12 cellular contexts compared by ENCODE assay signal in the genomic region with DNA sequence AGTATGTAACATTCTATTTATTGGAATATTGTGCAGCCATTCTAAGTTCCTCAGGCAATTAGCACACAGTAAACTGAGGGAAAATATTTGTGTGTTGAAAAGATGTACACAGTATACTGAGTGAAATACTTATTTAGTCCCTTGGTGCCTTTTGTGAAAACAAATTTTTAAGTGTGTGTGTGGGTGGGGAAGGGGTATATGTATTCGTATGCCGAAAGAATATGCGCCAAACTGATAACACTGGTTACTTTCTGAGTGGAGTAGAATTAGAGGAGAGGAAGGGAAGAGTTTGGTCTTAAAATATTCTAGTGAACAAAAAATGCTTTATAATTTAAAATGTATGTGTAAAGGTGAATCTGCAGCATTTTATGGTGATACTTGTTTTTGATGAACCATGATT. TPM values are rescaled to one million over a fixed set of nuclear protein-coding genes. Genes with fewer than 3 reads are reported as not detected.
DNase-seq lines count a peak whose midpoint lies in the region; ATAC-seq and TF ChIP-seq lines count a peak whose summit lies in the region.
"Had no signal": no experiment of that assay in that cellular context is flagged by ENCODE, and none has a peak within 500 bp of the region (broad histone marks: within the 10 kb centered on the region; RNA-seq: fewer than 3 reads in every experiment).

No MANE protein-coding gene starts in this region.

- H3K79me2 ChIP-seq in SK-N-SH (ENCODE audit: insufficient read depth) = peaks cover 80% of the 10 kb centered on the region
- peaks cover 63% of the 10 kb centered on the region for H3K79me2 ChIP-seq in neural cell (replicated peaks; ENCODE audit: insufficient read depth, low read length)

- H2AFZ ChIP-seq in SK-N-SH (ENCODE audit: low read depth) (no peak overlapping the region), neural cell (ENCODE audit: low read depth, low read length) (no peak overlapping the region)

- H3F3A ChIP-seq in SK-N-SH (replicated peaks; ENCODE audit: insufficient read depth) (no peaks in the 10 kb centered on the region), neural cell (ENCODE audit: insufficient read depth, low read length, poor library complexity, severe bottlenecking) (no peaks in the 10 kb centered on the region)

- no peak for ATAC-seq in SK-N-SH treated with all-trans-retinoic acid at 6 μM for 48 hours
- ATAC-seq: HCT116 had no signal

- no peak for TF ChIP-seq EP300 in SK-N-SH (IDR thresholded peaks at IDR 0.05; ENCODE audit: borderline replicate concordance in 1 of 2, low read depth in 1 of 2, low read length in 1 of 2)
- TF ChIP-seq EP300 in neural cell (conservative IDR thresholded peaks at IDR 0.05; ENCODE audit: poor library complexity, severe bottlenecking) = no peak

- no peak for TF ChIP-seq POLR2A in NB4 (IDR thresholded peaks at IDR 0.05; ENCODE audit: extremely low read depth, insufficient read length)
- no peak for TF ChIP-seq POLR2A in uterus (IDR thresholded peaks at IDR 0.05)

- peaks cover 49% of the 10 kb centered on the region for H3K4me1 Mint-ChIP-seq in dendritic cell treated with granulocyte-macrophage colony-stimulating factor and Interleukin-4, amounts not matched to agents 40 ng/mL and 50 ng/mL, for 4 days (ENCODE audit: low read depth)

- peaks cover 20 to 30% of the 10 kb centered on the region in 2 experiments for H3K36me3 ChIP-seq in SK-N-SH (replicated peaks in 1 of 2; ENCODE audit: control insufficient read depth in 1 of 2, insufficient read depth in 2 of 2, low read length in 1 of 2)
- no peaks in the 10 kb centered on the region for H3K36me3 ChIP-seq in neural cell (ENCODE audit: insufficient read depth, low read length)
- no peaks in the 10 kb centered on the region for H3K36me3 ChIP-seq in uterus

- H3K4me3 Mint-ChIP-seq in dendritic cell treated with granulocyte-macrophage colony-stimulating factor and Interleukin-4, amounts not matched to agents 40 ng/mL and 50 ng/mL, for 4 days = peak overlapping the region; percentile 41

- H3K4me3 ChIP-seq in SK-N-SH (ENCODE audit: low read depth in 2 of 2, low read length in 1 of 2) = no peak overlapping the region; a peak in 1 of 4 replicates
- peak overlapping the region; percentile 85 for H3K4me3 ChIP-seq in NB4 (ENCODE audit: low read depth, low read length)
- H3K4me3 ChIP-seq in neural cell (ENCODE audit: low read length) = peak overlapping the region; percentile 89
- no peak overlapping the region for H3K4me3 ChIP-seq in uterus

- no peaks in the 10 kb centered on the region for H3K27me3 ChIP-seq in SK-N-SH (ENCODE audit: insufficient read depth)
- no peaks in the 10 kb centered on the region for H3K27me3 ChIP-seq in neural cell (ENCODE audit: insufficient read depth, low read depth, low read length)
- H3K27me3 ChIP-seq in uterus = no peaks in the 10 kb centered on the region

- peak overlapping the region; percentile 91; the same call in 1 of the 2 replicates for H3K9ac ChIP-seq in SK-N-SH
- H3K9ac ChIP-seq in neural cell (ENCODE audit: low read length) = no peak overlapping the region

- WGBS in SK-N-SH (ENCODE audit: low lambda C conversion rate) = 96% methylated on average over 3 of the region's 3 CpGs

- no peaks in the 10 kb centered on the region for H3K9me3 Mint-ChIP-seq in dendritic cell treated with granulocyte-macrophage colony-stimulating factor and Interleukin-4, amounts not matched to agents 40 ng/mL and 50 ng/mL, for 4 days

- DNase-seq in SK-N-SH (no peak), NB4 (ENCODE audit: low read depth) (no peak), NCI-H2227 (lab: John Stamatoyannopoulos, UW; ENCODE audit: unreplicated experiment) (no peak), uterus (no peak), activated gamma-delta T cell (lab: John Stamatoyannopoulos, UW) (no peak)
- DNase-seq: amygdala, GDM1 had no signal

- no peak for TF ChIP-seq CTCF in SK-N-SH (IDR thresholded peaks at IDR 0.05)
- TF ChIP-seq CTCF in NB4 (IDR thresholded peaks at IDR 0.05; ENCODE audit: low read depth, low read length) = no peak
- no peak for TF ChIP-seq CTCF in neural cell (IDR thresholded peaks at IDR 0.05; ENCODE audit: poor library complexity, severe bottlenecking)
- TF ChIP-seq CTCF in uterus (IDR thresholded peaks at IDR 0.05) = no peak

- peaks cover 45% of the 10 kb centered on the region for H3K36me3 Mint-ChIP-seq in dendritic cell treated with granulocyte-macrophage colony-stimulating factor and Interleukin-4, amounts not matched to agents 40 ng/mL and 50 ng/mL, for 4 days (ENCODE audit: low read depth)

- no peak overlapping the region for H3K27ac ChIP-seq in SK-N-SH (ENCODE audit: low read depth in 2 of 2, low read length in 1 of 2)
- H3K27ac ChIP-seq in neural cell (ENCODE audit: low read length) = no peak overlapping the region
- no peak overlapping the region for H3K27ac ChIP-seq in uterus
- H3K27ac ChIP-seq: 22Rv1 had no signal

- intact Hi-C loops in dendritic cell treated with granulocyte-macrophage colony-stimulating factor and Interleukin-4, amounts not matched to agents 40 ng/mL and 50 ng/mL, for 4 days (cut with micrococcal nuclease) = loop anchor here (5.0 kb wide), 3 partner anchors 57 to 533 kb away; partner anchors contain the start of genes REEP5 and YTHDC2
- intact Hi-C loops in uterus (cut with DNase I; ENCODE audit: low total_unique reads) = no loop called here

- peaks cover 18 to 22% of the 10 kb centered on the region in 2 experiments; a peak in 3 of 4 replicates for H3K4me1 ChIP-seq in SK-N-SH (ENCODE audit: control insufficient read depth in 1 of 2, insufficient read depth in 2 of 2, low read depth in 1 of 2, low read length in 1 of 2)
- H3K4me1 ChIP-seq in uterus = no peaks in the 10 kb centered on the region

- no peak overlapping the region for H3K27ac Mint-ChIP-seq in dendritic cell treated with granulocyte-macrophage colony-stimulating factor and Interleukin-4, amounts not matched to agents 40 ng/mL and 50 ng/mL, for 4 days

- TF ChIP-seq RAD21 in SK-N-SH (IDR thresholded peaks at IDR 0.05; ENCODE audit: low read length) = no peak
- no peak for TF ChIP-seq RAD21 in neural cell (conservative IDR thresholded peaks at IDR 0.05)

- H3K27me3 Mint-ChIP-seq in dendritic cell treated with granulocyte-macrophage colony-stimulating factor and Interleukin-4, amounts not matched to agents 40 ng/mL and 50 ng/mL, for 4 days = no peaks in the 10 kb centered on the region

- POLR2A ChIA-PET in SK-N-SH (lab: Yijun Ruan, JAX) = no interaction called here

- peak overlapping the region; percentile 82 for H3K4me2 ChIP-seq in SK-N-SH
- H3K4me2 ChIP-seq in neural cell (ENCODE audit: low read length) = peak overlapping the region; percentile 17

- H3K9me2 ChIP-seq in SK-N-SH (no peaks in the 10 kb centered on the region), neural cell (ENCODE audit: insufficient read depth, low read length) (no peaks in the 10 kb centered on the region)

- H3K9me3 ChIP-seq in SK-N-SH (no peaks in the 10 kb centered on the region), neural cell (ENCODE audit: low read length) (no peaks in the 10 kb centered on the region), uterus (no peaks in the 10 kb centered on the region)

- CTCF ChIA-PET in SK-N-SH (lab: Yijun Ruan, JAX) = interaction anchor here (1.1 to 4.7 kb wide), 2 partner anchors 16 to 531 kb away, joined by 3 to 29 read pairs; no protein-coding TSS in a partner anchor

- peaks cover 50% of the 10 kb centered on the region for H4K20me1 ChIP-seq in SK-N-SH (ENCODE audit: insufficient read depth)
- H4K20me1 ChIP-seq in neural cell (ENCODE audit: insufficient read depth) = no peaks in the 10 kb centered on the region

TF ChIP-seq in SK-N-SH, 30 proteins besides CTCF, POLR2A, EP300 and RAD21:
- no peak for TF ChIP-seq JUND (IDR thresholded peaks at IDR 0.05)
- TF ChIP-seq TAF1 (IDR thresholded peaks at IDR 0.05; ENCODE audit: borderline replicate concordance, low read depth, low read length) = no peak
TF ChIP-seq in SK-N-SH: peak in this region for 0.

TF ChIP-seq in SK-N-SH treated with all-trans-retinoic acid at 6 μM for 48 hours, 23 proteins besides CTCF, POLR2A, EP300 and RAD21:
- TF ChIP-seq ARNTL (CRISPR knock-in tag; IDR thresholded peaks at IDR 0.05; ENCODE audit: borderline replicate concordance, low read depth) = no peak
- TF ChIP-seq ZC3H10 (CRISPR knock-in tag; IDR thresholded peaks at IDR 0.05) = no peak
- TF ChIP-seq ZNF565 (CRISPR knock-in tag; conservative IDR thresholded peaks at IDR 0.05; ENCODE audit: low read depth) = no peak

TF ChIP-seq in neural cell, 6 proteins besides CTCF, POLR2A, EP300 and RAD21 (continues in another document):
- TF ChIP-seq TAF1 (IDR thresholded peaks at IDR 0.05; ENCODE audit: low read depth) = no peak
- TF ChIP-seq MXI1 (conservative IDR thresholded peaks at IDR 0.05; ENCODE audit: poor library complexity, severe bottlenecking) = no peak

RNA-seq across cellular contexts. Expression of gene DCP2, which starts 3.1 kb away (rescaled TPM):
- 6.0 and 6.9 TPM in 2 replicates for polyA plus RNA-seq in SK-N-SH (2012; rRNA removed)
- polyA plus RNA-seq in SK-N-SH (2012; cell fraction: cytosol; rRNA removed) = 6.3 and 8.9 TPM in 2 replicates
- polyA plus RNA-seq in SK-N-SH (2012; cell fraction: nucleus; rRNA removed) = 4.1 and 5.9 TPM in 2 replicates
- 26.2 and 30.0 TPM in 2 replicates for polyA plus RNA-seq in neural cell
- 86.4 and 89.4 TPM in 2 replicates for polyA minus RNA-seq in neural cell
- 100 to 1,000 TPM in 1 of 4 donors, 10 to 100 TPM in 3; 11.2 to 124 (median 27.6) TPM for total RNA-seq in uterus

RNA-seq across cellular contexts. Expression of gene REEP5, which starts 57.7 kb away (rescaled TPM):
- polyA plus RNA-seq in SK-N-SH (2012; rRNA removed) = 90.2 and 124 TPM in 2 replicates
- 83.8 and 93.9 TPM in 2 replicates for polyA plus RNA-seq in SK-N-SH (2012; cell fraction: cytosol; rRNA removed)
- 62.3 and 87.7 TPM in 2 replicates for polyA plus RNA-seq in SK-N-SH (2012; cell fraction: nucleus; rRNA removed)
- 51.6 and 53.7 TPM in 2 replicates for polyA plus RNA-seq in neural cell
- polyA minus RNA-seq in neural cell = 44.6 and 46.5 TPM in 2 replicates
- total RNA-seq in uterus = 10 to 100 TPM; 35.6 to 77.1 (median 56.2) TPM

Comparison
In these comparisons a context has a peak if more than half of its experiments do, and no peak if none do; other contexts are left out.
1. H3K4me3 ChIP-seq: peak in NB4 (single experiment) and neural cell (single experiment); none in SK-N-SH (0 of 2) and uterus (0 of 2).